ENCODE assay signal across 23 cellular contexts in genomic region chr4:158182736-158183135, GRCh38. TPM values are rescaled to one million over a fixed set of nuclear protein-coding genes. Genes with fewer than 3 reads are reported as not detected.
DNase-seq lines count a peak whose midpoint lies in the region; ATAC-seq and TF ChIP-seq lines count a peak whose summit lies in the region.
"Had no signal": no experiment of that assay in that cellular context is flagged by ENCODE, and none has a peak within 500 bp of the region (broad histone marks: within the 10 kb centered on the region; RNA-seq: fewer than 3 reads in every experiment).

No MANE protein-coding gene starts in this region.

- no peaks in the 10 kb centered on the region for H3K27me3 Mint-ChIP-seq in WTC11 (ENCODE audit: low read depth)
- peaks cover 5% of the 10 kb centered on the region for H3K27me3 Mint-ChIP-seq in HFFc6 (ENCODE audit: insufficient read depth)
- H3K27me3 Mint-ChIP-seq: effector memory CD8-positive, alpha-beta T cell had no signal

- no peaks in the 10 kb centered on the region for H4K20me1 ChIP-seq in GM23248 (ENCODE audit: insufficient read depth)

- H3K36me3 ChIP-seq in GM23248 (ENCODE audit: low read depth) = no peaks in the 10 kb centered on the region
- H3K36me3 ChIP-seq: brain microvascular endothelial cell, esophagus muscularis mucosa, neutrophil, Peyer's patch, tibial artery had no signal

- H3K9me3 ChIP-seq in GM23248 (ENCODE audit: low read depth) = no peaks in the 10 kb centered on the region
- H3K9me3 ChIP-seq: esophagus muscularis mucosa, neutrophil, Peyer's patch, tibial artery had no signal

- H3K9ac ChIP-seq in GM23248 = peak overlapping the region; percentile 39; the same call in 1 of the 2 replicates

- no peaks in the 10 kb centered on the region for H3K27me3 ChIP-seq in GM23248 (replicated peaks; ENCODE audit: insufficient read depth)
- H3K27me3 ChIP-seq: brain microvascular endothelial cell, esophagus muscularis mucosa, neutrophil, Peyer's patch, tibial artery had no signal

- TF ChIP-seq CTCF in WTC11 (IDR thresholded peaks at IDR 0.05) = no peak
- no peak for TF ChIP-seq CTCF in HFFc6 (IDR thresholded peaks at IDR 0.05)

- no peaks in the 10 kb centered on the region for H3F3A ChIP-seq in GM23248 (ENCODE audit: insufficient read depth)

- H3K4me1 Mint-ChIP-seq in WTC11 (peaks cover 4% of the 10 kb centered on the region; the same call in 1 of the 2 replicates), HFFc6 (ENCODE audit: low read depth) (no peaks in the 10 kb centered on the region)

- H3K36me3 Mint-ChIP-seq in WTC11 (no peaks in the 10 kb centered on the region), HFFc6 (ENCODE audit: low read depth) (no peaks in the 10 kb centered on the region)

- H3K4me3 Mint-ChIP-seq in WTC11 (no peak overlapping the region), HFFc6 (no peak overlapping the region)
- H3K4me3 Mint-ChIP-seq: activated CD8-positive, alpha-beta T cell treated with anti-CD3 and anti-CD28 coated beads for 36 hours; effector memory CD8-positive, alpha-beta T cell had no signal

- no peaks in the 10 kb centered on the region for H3K79me2 ChIP-seq in GM23248 (ENCODE audit: insufficient read depth)

- POLR2A ChIA-PET in WTC11 (lab: Charles Lee) = no interaction called here

- H3K9me3 Mint-ChIP-seq in WTC11 (no peaks in the 10 kb centered on the region), HFFc6 (no peaks in the 10 kb centered on the region)
- H3K9me3 Mint-ChIP-seq: activated CD8-positive, alpha-beta T cell treated with anti-CD3 and anti-CD28 coated beads for 36 hours had no signal

- in situ Hi-C loops in GM23248 (cut with MboI) = no loop called here

- peak; percentile 39 for ATAC-seq in WTC11
- no peak for ATAC-seq in HG02981 (IDR thresholded peaks at IDR 0.05; ENCODE audit: unreplicated experiment)
- no peak for ATAC-seq in GM19397 (IDR thresholded peaks at IDR 0.05; ENCODE audit: unreplicated experiment)
- ATAC-seq: activated CD8-positive, alpha-beta T cell treated with anti-CD3 and anti-CD28 coated beads for 36 hours; effector memory CD8-positive, alpha-beta T cell; stimulated activated naive CD8-positive, alpha-beta T cell treated with anti-CD3 and anti-CD28 coated beads, Interleukin-15, Interleukin-2, amounts not matched to agents 100 U/mL and 50 U/mL, for 24 hours had no signal

- no peaks in the 10 kb centered on the region for H3K4me1 ChIP-seq in GM23248 (ENCODE audit: insufficient read depth)
- H3K4me1 ChIP-seq: esophagus muscularis mucosa, Peyer's patch had no signal

- H3K4me3 ChIP-seq in GM23248 = peak overlapping the region; percentile 55
- H3K4me3 ChIP-seq: esophagus muscularis mucosa, Peyer's patch, tibial artery had no signal

- peak; percentile 73 for DNase-seq in GM23248
- DNase-seq in NCI-H1930 (lab: John Stamatoyannopoulos, UW) = peak; percentile 39 to 49
- no peak for DNase-seq in WTC11 (ENCODE audit: low spot score)
- peak; percentile 51 for DNase-seq in posterior vena cava (ENCODE audit: low spot score)
- DNase-seq in HFFc6 = no peak
- DNase-seq: activated CD8-positive, alpha-beta T cell treated with anti-CD3 and anti-CD28 coated beads for 36 hours; activated gamma-delta T cell treated with Interleukin-2 at 50 U/mL for 16 hours; activated T-cell treated with anti-CD3 and anti-CD28 coated beads for 4 hours; brain microvascular endothelial cell; DND-41; effector memory CD8-positive, alpha-beta T cell; mammary epithelial cell; NCI-H2081; NCI-H446 treated with DMSO at 0.1 percent for 48 hours; NK-92 treated with Interleukin-12 subunit alpha and Interleukin-12 subunit beta, amount 100 ng/mL, for 24 hours; Peyer's patch; stimulated activated CD4-positive, alpha-beta T cell treated with anti-CD3 and anti-CD28 coated beads, Interleukin-4, amount 100 ng/mL, for 24 hours; stimulated activated naive CD8-positive, alpha-beta T cell treated with anti-CD3 and anti-CD28 coated beads, Interleukin-15, Interleukin-2, amounts not matched to agents 100 U/mL and 50 U/mL, for 24 hours; tibial artery had no signal

- 47 to 71% methylated on average over 15 of the region's 15 CpGs for WGBS in GM23248 (ENCODE audit: low coverage in 1 of 2, low lambda C conversion rate in 2 of 2, missing lambda C conversion rate in 2 of 2), 2 experiments

- intact Hi-C loops in posterior vena cava (cut with DNase I) = no loop called here

- CTCF ChIA-PET in WTC11 (lab: Charles Lee) = interaction anchor here (0.7 to 1.8 kb wide), 5 partner anchors 9 to 395 kb away, joined by 3 to 12 read pairs (median 4); no protein-coding TSS in a partner anchor

- no peak overlapping the region for H3K27ac ChIP-seq in GM23248
- H3K27ac ChIP-seq: brain microvascular endothelial cell, esophagus muscularis mucosa, neutrophil, Peyer's patch had no signal

- H3K9me2 ChIP-seq in GM23248 (ENCODE audit: insufficient read depth) = no peaks in the 10 kb centered on the region

- H3K27ac Mint-ChIP-seq in WTC11 = no peak overlapping the region
- no peak overlapping the region for H3K27ac Mint-ChIP-seq in HFFc6
- H3K27ac Mint-ChIP-seq: activated CD8-positive, alpha-beta T cell treated with anti-CD3 and anti-CD28 coated beads for 36 hours; effector memory CD8-positive, alpha-beta T cell had no signal

- peak overlapping the region; percentile 90 for H2AFZ ChIP-seq in GM23248

- H3K4me2 ChIP-seq in GM23248 (ENCODE audit: unreplicated experiment) = peak overlapping the region; percentile 44

TF ChIP-seq in WTC11, 78 proteins besides CTCF, POLR2A, EP300 and RAD21 (continues in another document):
- TF ChIP-seq JAZF1 (CRISPR knock-in tag; IDR thresholded peaks at IDR 0.05) = no peak
- no peak for TF ChIP-seq ZNF138 (CRISPR knock-in tag; conservative IDR thresholded peaks at IDR 0.05)
- TF ChIP-seq ZNF121 (CRISPR knock-in tag; IDR thresholded peaks at IDR 0.05) = no peak
- no peak for TF ChIP-seq FOXP1 (CRISPR knock-in tag; IDR thresholded peaks at IDR 0.05; ENCODE audit: borderline replicate concordance)
- TF ChIP-seq STAT6 (CRISPR knock-in tag; conservative IDR thresholded peaks at IDR 0.05; ENCODE audit: low read depth) = no peak
- no peak for TF ChIP-seq EMX1 (CRISPR knock-in tag; IDR thresholded peaks at IDR 0.05)
- TF ChIP-seq ZNF532 (CRISPR knock-in tag; IDR thresholded peaks at IDR 0.05; ENCODE audit: borderline replicate concordance) = no peak

RNA-seq across cellular contexts. Expression of gene GASK1B, which starts 9.9 kb away (rescaled TPM):
- 4.8 and 6.2 TPM in 2 replicates for total RNA-seq in GM23248 (2014; rRNA removed; shearing (Covaris generic))
- 5.3 and 7.5 TPM in 2 replicates for polyA plus RNA-seq in GM23248 (2016; fragmentation: Nextera tagmentation; extraction: Ambion mirVana)
- total RNA-seq in WTC11 (2021) = 0.23 to 0.32 TPM (median 0.24 TPM) in 3 replicates
- total RNA-seq in posterior vena cava = 10 to 100 TPM; 51.6 to 82.2 TPM
- total RNA-seq in HFFc6 (2021; fragmentation: NEBNext Ultra II Directional; extraction: Animal tissue kit (Norgen Biotek cat#: 25700)) = 1 to 10 TPM; 1.7 to 8.5 (median 6.9) TPM
- total RNA-seq: activated CD8-positive, alpha-beta T cell treated with anti-CD3 and anti-CD28 coated beads for 36 hours had no signal

RNA-seq across cellular contexts. Expression of gene TMEM144, which starts 27.6 kb away (rescaled TPM):
- total RNA-seq in GM23248 (2014; rRNA removed; shearing (Covaris generic)) = 0.63 and 2.4 TPM in 2 replicates
- 1.1 and 1.6 TPM in 2 replicates for polyA plus RNA-seq in GM23248 (2016; fragmentation: Nextera tagmentation; extraction: Ambion mirVana)
- total RNA-seq in WTC11 (2021) (3.8 to 5.3 TPM (median 4.1 TPM) in 3 replicates), posterior vena cava (1 to 10 TPM; 5.1 to 8.0 TPM)
- under 1 TPM in 5 of 6 experiments, not detected in 1; 0.18 to 0.34 (median 0.29) TPM for total RNA-seq in HFFc6 (2021; fragmentation: NEBNext Ultra II Directional; extraction: Animal tissue kit (Norgen Biotek cat#: 25700))

Comparison
In these comparisons a context has a peak if more than half of its experiments do, and no peak if none do; other contexts are left out.
1. DNase-seq: peak in GM23248 (single experiment), NCI-H1930 (2 of 2) and posterior vena cava (single experiment); none in WTC11 (single experiment) and HFFc6 (single experiment).